ENCODE assay signal across 20 cellular contexts in the genomic region with DNA sequence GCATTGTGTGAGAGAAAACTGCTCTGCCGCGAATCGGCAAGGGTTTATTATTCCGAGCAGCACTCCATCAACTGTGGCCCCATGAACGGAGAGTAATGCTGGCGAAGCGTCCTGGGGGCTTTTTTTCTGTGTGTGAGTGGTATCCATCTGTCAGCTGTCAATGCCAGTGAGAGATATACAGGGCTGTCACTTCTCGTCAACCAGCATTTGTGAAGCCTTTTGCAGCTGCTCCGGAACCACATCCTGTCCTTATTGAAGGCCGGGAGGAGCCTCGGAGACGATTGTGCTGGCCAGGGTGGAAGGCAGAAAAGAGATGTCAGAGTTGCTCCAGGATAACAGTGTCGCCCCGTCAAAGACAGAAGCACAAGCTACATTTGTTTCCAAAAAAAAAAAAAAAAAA.
A peak's percentile ranks its signal among the peaks of the same experiment; 100 is the strongest.
DNase-seq lines count a peak whose midpoint lies in the region; ATAC-seq and TF ChIP-seq lines count a peak whose summit lies in the region.
"Had no signal": no experiment of that assay in that cellular context is flagged by ENCODE, and none has a peak within 500 bp of the region (broad histone marks: within the 10 kb centered on the region; RNA-seq: fewer than 3 reads in every experiment).

No MANE protein-coding gene starts in this region.

- H3K27me3 ChIP-seq in dorsolateral prefrontal cortex (peaks cover 0 to 31% (median 5%) of the 10 kb centered on the region in 45 donors), body of pancreas (no peaks in the 10 kb centered on the region)

- H3K4me3 ChIP-seq in dorsolateral prefrontal cortex: peak overlapping the region in 55 of 59 donors; percentile 1 to 62 (median 36)
- no peak overlapping the region for H3K4me3 ChIP-seq in body of pancreas
- H3K4me3 ChIP-seq: left lung, spleen had no signal

- no peak for TF ChIP-seq CTCF in dorsolateral prefrontal cortex (IDR thresholded peaks at IDR 0.05 in 54 of 56, conservative IDR thresholded peaks at IDR 0.05 in 2 of 56; ENCODE audit: low read depth in 1 of 56, partially characterized antibody in 56 of 56)
- no peak for TF ChIP-seq CTCF in body of pancreas (IDR thresholded peaks at IDR 0.05)

- H3K27ac ChIP-seq in dorsolateral prefrontal cortex (no peak overlapping the region), body of pancreas (no peak overlapping the region)
- H3K27ac ChIP-seq: 22Rv1, left lung, spleen had no signal

- TF ChIP-seq POLR2A in body of pancreas (IDR thresholded peaks at IDR 0.05): no peak

- 41 to 60% methylated on average over 14 of the region's 14 CpGs for WGBS in body of pancreas, 2 donors

- H3K4me1 ChIP-seq in body of pancreas: no peaks in the 10 kb centered on the region
- H3K4me1 ChIP-seq: left lung, spleen had no signal

- ATAC-seq in HG03039 (IDR thresholded peaks at IDR 0.05; ENCODE audit: unreplicated experiment) (no peak), GM21737 (IDR thresholded peaks at IDR 0.05; ENCODE audit: unreplicated experiment) (no peak), body of pancreas (no peak)
- ATAC-seq: CD8-positive, alpha-beta T cell; left lung; natural killer cell; PC-3; T-cell had no signal

- no peaks in the 10 kb centered on the region for H3K36me3 ChIP-seq in body of pancreas (replicated peaks in 1 of 2; ENCODE audit: insufficient read depth in 1 of 2, low read depth in 2 of 2)
- H3K36me3 ChIP-seq: left lung, spleen had no signal

- no peaks in the 10 kb centered on the region for H3K9me3 ChIP-seq in body of pancreas
- H3K9me3 ChIP-seq: left lung, spleen had no signal

- peak; percentile 14 for DNase-seq in DMS53 (lab: John Stamatoyannopoulos, UW)
- DNase-seq in DMS53 treated with DMSO at 0.1 percent for 48 hours (lab: John Stamatoyannopoulos, UW; ENCODE audit: unreplicated experiment): no peak
- DNase-seq in NCI-H510A treated with DMSO at 0.1 percent for 48 hours (lab: John Stamatoyannopoulos, UW): peak; percentile 86
- no peak for DNase-seq in dorsolateral prefrontal cortex
- peak; percentile 83 for DNase-seq in retina
- DNase-seq in body of pancreas: no peak
- DNase-seq: activated B cell treated with CpG ODN at 0.5 μM for 24 hours; activated naive CD8-positive, alpha-beta T cell treated with anti-CD3 and anti-CD28 coated beads for 36 hours; CD8-positive, alpha-beta T cell; GOT3; hippocampal formation; left lung; natural killer cell; NCI-H1694; PC-3; spleen; T-cell had no signal

- intact Hi-C loops in dorsolateral prefrontal cortex (cut with DNase I) (no loop called here), body of pancreas (cut with DNase I) (no loop called here)

Comparison
In these comparisons a context has a peak if more than half of its experiments do, and no peak if none do; other contexts are left out.
1. DNase-seq: peak in DMS53 (single experiment), NCI-H510A treated with DMSO at 0.1 percent for 48 hours (single experiment) and retina (single experiment); none in DMS53 treated with DMSO at 0.1 percent for 48 hours (single experiment), dorsolateral prefrontal cortex (0 of 10) and body of pancreas (0 of 4).
2. H3K4me3 ChIP-seq: peak in dorsolateral prefrontal cortex (55 of 59); none in body of pancreas (0 of 2).